Comparison of ENCODE assay signal across 8 cellular contexts in genomic region chr1:42380617-42381423, GRCh38. TPM values are rescaled to one million over a fixed set of nuclear protein-coding genes. Genes with fewer than 3 reads are reported as not detected.
DNase-seq lines count a peak whose midpoint lies in the region; ATAC-seq and TF ChIP-seq lines count a peak whose summit lies in the region.

RIMKLA (plus strand) TSS chr1:42380792; CDS start chr1:42380935, 143 bp downstream.

- TF ChIP-seq POLR2A in Raji (IDR thresholded peaks at IDR 0.05; ENCODE audit: insufficient read depth, low read depth, low read length) (peak; percentile 55), adrenal gland (IDR thresholded peaks at IDR 0.05) (no peak)

- peaks cover 24% of the 10 kb centered on the region for H3K27me3 ChIP-seq in HL-60 (ENCODE audit: insufficient read depth, poor library complexity, severe bottlenecking)
- H3K27me3 ChIP-seq in adrenal gland: peaks cover 26% of the 10 kb centered on the region
- peaks cover 43% of the 10 kb centered on the region for H3K27me3 ChIP-seq in hepatocyte
- H3K27me3 ChIP-seq in rectal smooth muscle tissue (ENCODE audit: control insufficient read depth, insufficient read depth, low read length): no peaks in the 10 kb centered on the region

- H3K27ac ChIP-seq in HL-60 (replicated peaks) (no peak within 1 kb of the TSS), adrenal gland (no peak within 1 kb of the TSS), hepatocyte (no peak within 1 kb of the TSS), rectal smooth muscle tissue (ENCODE audit: low read depth, low read length) (no peak within 1 kb of the TSS)

- DNase-seq in DMS 273 (lab: John Stamatoyannopoulos, UW; ENCODE audit: unreplicated experiment): peak; percentile 89
- DNase-seq in HL-60 (ENCODE audit: low read depth in 1 of 2, low spot score in 1 of 2): peak; percentile 16 to 23
- peak in 6 of 7 donors; percentile 21 to 61 (median 38) for DNase-seq in adrenal gland
- peak; percentile 73 for DNase-seq in hepatocyte (ENCODE audit: low spot score)
- DNase-seq in HPDE6-E6E7 (ENCODE audit: extremely low spot score): no peak

- TF ChIP-seq CTCF in HL-60 (IDR thresholded peaks at IDR 0.05; ENCODE audit: insufficient read depth, low read length) (no peak), adrenal gland (IDR thresholded peaks at IDR 0.05) (no peak), hepatocyte (IDR thresholded peaks at IDR 0.05; ENCODE audit: poor library complexity) (no peak)

- H3K4me1 ChIP-seq in adrenal gland (replicated peaks in 1 of 2): peaks cover 5 to 12% of the 10 kb centered on the region in 2 donors
- H3K4me1 ChIP-seq in hepatocyte (ENCODE audit: insufficient read depth): peaks cover 4% of the 10 kb centered on the region
- H3K4me1 ChIP-seq in rectal smooth muscle tissue (ENCODE audit: control insufficient read depth, insufficient read depth, low read length): no peaks in the 10 kb centered on the region

- peak within 1 kb of the TSS; percentile 48 for H3K4me3 ChIP-seq in HL-60 (replicated peaks; ENCODE audit: insufficient read depth, low read length)
- peak within 1 kb of the TSS in 3 of 4 donors; percentile 23 to 71 (median 25) for H3K4me3 ChIP-seq in adrenal gland
- H3K4me3 ChIP-seq in hepatocyte: peak within 1 kb of the TSS; percentile 77
- H3K4me3 ChIP-seq in rectal smooth muscle tissue (ENCODE audit: low read length): peak within 1 kb of the TSS; percentile 69

- WGBS in adrenal gland, 4 donors: 1 to 17% (median 2%) methylated on average over 1 to 100 of the region's 100 CpGs
- WGBS in hepatocyte (ENCODE audit: low lambda C conversion rate, missing lambda C conversion rate): 2% methylated on average over 55 of the region's 100 CpGs

- no peaks in the 10 kb centered on the region for H3K79me2 ChIP-seq in hepatocyte

- intact Hi-C loops in adrenal gland (cut with DNase I): no loop called here

- peak within 1 kb of the TSS; percentile 97 for H3K4me2 ChIP-seq in hepatocyte

- H4K20me1 ChIP-seq in hepatocyte (ENCODE audit: insufficient read depth, poor library complexity, severe bottlenecking): no peaks in the 10 kb centered on the region

- H3K36me3 ChIP-seq in adrenal gland (replicated peaks in 1 of 2): no peaks in the 10 kb centered on the region
- no peaks in the 10 kb centered on the region for H3K36me3 ChIP-seq in hepatocyte (replicated peaks; ENCODE audit: insufficient read depth, low read depth)
- no peaks in the 10 kb centered on the region for H3K36me3 ChIP-seq in rectal smooth muscle tissue (ENCODE audit: control insufficient read depth, insufficient read depth, low read length)

- ATAC-seq in GM19467 (IDR thresholded peaks at IDR 0.05; ENCODE audit: unreplicated experiment): peak; percentile 75

- H3K9me3 ChIP-seq in adrenal gland (replicated peaks in 1 of 3) (no peaks in the 10 kb centered on the region), hepatocyte (ENCODE audit: low read depth) (no peaks in the 10 kb centered on the region)

- no peaks in the 10 kb centered on the region for H3K9me2 ChIP-seq in hepatocyte (replicated peaks; ENCODE audit: insufficient read depth)

- H2AFZ ChIP-seq in hepatocyte: peak within 1 kb of the TSS; percentile 76

- H3K9ac ChIP-seq in rectal smooth muscle tissue (ENCODE audit: low read length): no peak within 1 kb of the TSS

RNA-seq across cellular contexts. Expression of gene RIMKLA, which starts in this region (rescaled TPM):
- total RNA-seq in adrenal gland (1 to 10 TPM in 2 of 8 donors, under 1 TPM in 6; 0.09 to 4.0 (median 0.39) TPM), hepatocyte (1.1 and 1.4 TPM in 2 replicates)
- polyA plus RNA-seq in adrenal gland (under 1 TPM; 0.07 to 0.35 (median 0.16) TPM), hepatocyte (0.66 and 2.3 TPM in 2 replicates)

Comparison
In these comparisons a context has a peak if more than half of its experiments do, and no peak if none do; other contexts are left out.
1. H3K4me3 ChIP-seq: peak in every context shown above with its lines; median percentile 77 in hepatocyte; 69 in rectal smooth muscle tissue; 48 in HL-60; 25 in adrenal gland.